ENCODE assay signal across 27 cellular contexts in genomic region chr16:86905302-86905701, GRCh38.
"Had no signal": no experiment of that assay in that cellular context is flagged by ENCODE, and none has a peak within 500 bp of the region (broad histone marks: within the 10 kb centered on the region; RNA-seq: fewer than 3 reads in every experiment).

No MANE protein-coding gene starts in this region.

- H3K9me3 ChIP-seq: esophagus muscularis mucosa, left lung, neutrophil, stomach, tibial nerve had no signal

- FAIRE-seq: bronchial epithelial cell, colon, islet of Langerhans, TTC549 had no signal

- ATAC-seq: activated CD8-positive, alpha-beta T cell treated with anti-CD3 and anti-CD28 coated beads for 36 hours; activated naive CD4-positive, alpha-beta T cell treated with anti-CD3 and anti-CD28 coated beads, Interleukin-2, amount 50 U/mL, for 72 hours; activated T-cell treated with anti-CD3 and anti-CD28 coated beads, Interleukin-2, amount 50 U/mL, for 4 hours; activated T-helper 17 cell treated with anti-CD3 and anti-CD28 coated beads, Interleukin-2, amount 50 U/mL, for 72 hours; left lung; sciatic nerve; stimulated activated memory B cell treated with anti-CD40 and anti-IgM and Interleukin-4, amounts not matched to agents 10 μg/mL and 1 μg/mL and 100 μg/mL, for 72 hours had no signal

- H3K4me3 ChIP-seq: esophagus muscularis mucosa, left lung, skin epidermis, stomach, tibial nerve had no signal

- H3K27ac ChIP-seq: esophagus muscularis mucosa, left lung, neutrophil, skin epidermis, stomach, tibial nerve, WERI-Rb-1 had no signal

- H3K4me1 ChIP-seq: esophagus muscularis mucosa, left lung, stomach, tibial nerve had no signal

- H3K36me3 ChIP-seq: esophagus muscularis mucosa, left lung, neutrophil, stomach, tibial nerve, WERI-Rb-1 had no signal

- DNase-seq: activated CD4-positive, alpha-beta T cell treated with anti-CD3 and anti-CD28 coated beads, Interleukin-2, amount 10 ng/mL, durations not matched to agents 7 days and 5 days; activated CD4-positive, CD25-positive, alpha-beta regulatory T cell treated with anti-CD3 and anti-CD28 coated beads, Interleukin-2, amount 50 U/mL, for 72 hours; activated CD8-positive, alpha-beta T cell treated with anti-CD3 and anti-CD28 coated beads for 36 hours; activated naive CD4-positive, alpha-beta T cell; activated T-cell treated with anti-CD3 and anti-CD28 coated beads, Interleukin-2, amount 50 U/mL, for 4 hours; dermis blood vessel endothelial cell; effector CD4-positive, alpha-beta T cell; foreskin melanocyte; left lung; stimulated activated CD4-positive, alpha-beta T cell treated with anti-CD3 and anti-CD28 coated beads, Interleukin-1b, Interleukin-23, amount 100 ng/mL, for 48 hours; stimulated activated CD4-positive, alpha-beta T cell treated with anti-CD3 and anti-CD28 coated beads, Interleukin-4, amount 100 ng/mL, for 4 hours; stimulated activated CD8-positive, alpha-beta memory T cell treated with anti-CD3 and anti-CD28 coated beads, Interleukin-4, amount 100 ng/mL, for 48 hours; stomach; T-helper 9 cell; WERI-Rb-1 had no signal
